Comparison of ENCODE assay signal across 21 cellular contexts in the genomic region with DNA sequence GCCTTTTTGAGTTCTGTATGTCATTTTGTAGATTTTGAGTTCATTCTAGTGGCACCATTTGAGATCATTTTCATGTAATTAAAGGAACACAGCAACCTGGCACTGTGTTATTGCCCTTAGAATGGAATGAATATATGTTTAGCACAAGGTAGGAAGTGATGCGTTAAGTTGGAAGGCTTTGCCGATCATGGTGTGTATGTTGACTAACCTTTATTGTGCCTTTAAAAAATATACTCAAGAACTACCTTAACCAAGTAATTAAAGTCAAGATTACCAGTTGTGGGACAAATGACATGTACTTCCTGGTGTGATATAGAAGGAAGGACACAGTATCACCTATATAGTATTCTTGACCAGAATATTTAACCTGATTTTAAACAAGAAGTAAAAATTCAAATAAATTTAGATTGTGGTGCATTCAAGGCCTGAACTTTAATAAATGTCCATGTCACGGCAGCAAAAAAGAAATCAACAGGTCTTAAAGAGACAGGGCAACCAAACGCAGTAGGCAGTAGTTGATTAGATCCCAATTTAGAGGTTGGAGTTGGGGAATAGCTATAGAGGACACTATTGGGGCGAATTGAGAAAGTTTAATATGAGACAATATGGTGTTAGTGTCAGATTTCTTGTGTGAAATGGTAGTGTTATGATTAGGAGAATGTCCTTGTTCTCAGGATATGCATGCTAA.
A peak's percentile ranks its signal among the peaks of the same experiment; 100 is the strongest.
DNase-seq lines count a peak whose midpoint lies in the region; ATAC-seq, FAIRE-seq and TF ChIP-seq lines count a peak whose summit lies in the region.
"Had no signal": no experiment of that assay in that cellular context is flagged by ENCODE, and none has a peak within 500 bp of the region (broad histone marks: within the 10 kb centered on the region; RNA-seq: fewer than 3 reads in every experiment).

No MANE protein-coding gene starts in this region.

- TF ChIP-seq CTCF in PC-3 (conservative IDR thresholded peaks at IDR 0.05; ENCODE audit: low read depth, low read length) (no peak), K562 (IDR thresholded peaks at IDR 0.05 in 2 of 3, conservative IDR thresholded peaks at IDR 0.05 in 1 of 3; ENCODE audit: insufficient read depth in 2 of 3, low read depth in 1 of 3, low read length in 3 of 3) (no peak)

- no peak for TF ChIP-seq EP300 in K562 (IDR thresholded peaks at IDR 0.05; ENCODE audit: low read length)

- H3K27ac ChIP-seq in PC-3 (ENCODE audit: low read length), result peak overlapping the region; percentile 45
- no peak overlapping the region for H3K27ac ChIP-seq in K562 (ENCODE audit: extremely low read depth, low read depth, low read length)
- H3K27ac ChIP-seq: A549, BLaER1 had no signal

- peak; percentile 78 for FAIRE-seq in H54 (lab: Jason Lieb, UNC)
- no peak for FAIRE-seq in K562 (lab: Jason Lieb, UNC)
- peak; percentile 23 for FAIRE-seq in urothelium cell line (lab: Jason Lieb, UNC)
- FAIRE-seq: D721Med, GM12878 had no signal

- H3K4me1 ChIP-seq in PC-3 (ENCODE audit: insufficient read depth, low read length) (no peaks in the 10 kb centered on the region), K562 (replicated peaks in 1 of 2; ENCODE audit: control insufficient read depth in 2 of 2, insufficient read depth in 2 of 2, low read length in 2 of 2) (no peaks in the 10 kb centered on the region)
- H3K4me1 ChIP-seq: A549, BLaER1 had no signal

- TF ChIP-seq POLR2A in H54 (IDR thresholded peaks at IDR 0.05; ENCODE audit: low read depth, low read length) (no peak), K562 (conservative IDR thresholded peaks at IDR 0.05) (no peak)

- H3K27me3 ChIP-seq in PC-3 (ENCODE audit: low read length) (no peaks in the 10 kb centered on the region), K562 (ENCODE audit: control insufficient read depth in 2 of 2, insufficient read depth in 2 of 2, low read length in 2 of 2) (no peaks in the 10 kb centered on the region)
- H3K27me3 ChIP-seq: BLaER1 had no signal

- H3K9me1 ChIP-seq in K562 (ENCODE audit: control insufficient read depth, insufficient read depth, low read length), result no peaks in the 10 kb centered on the region

- POLR2A ChIA-PET in PC-3 (lab: Charles Lee; ENCODE audit: unreplicated experiment), result no interaction called here
- POLR2A ChIA-PET in K562 (lab: Yijun Ruan, JAX), result interaction anchor here (0.6 kb wide), 1 partner anchor 160 kb away, joined by 3 read pairs; no protein-coding TSS in a partner anchor

- H2AFZ ChIP-seq in PC-3 (ENCODE audit: low read length) (no peak overlapping the region), K562 (ENCODE audit: low read depth, low read length) (no peak overlapping the region)

- H3K9ac ChIP-seq in PC-3 (ENCODE audit: low read length), result 0 out of 2 replicates have a peak overlapping the region, but pooled peaks have one; percentile 1
- no peak overlapping the region for H3K9ac ChIP-seq in K562 (ENCODE audit: insufficient read depth in 1 of 2, low read depth in 2 of 2, low read length in 2 of 2)
- H3K9ac ChIP-seq: BLaER1 had no signal

- H3K9me3 ChIP-seq in PC-3 (ENCODE audit: low read length) (no peaks in the 10 kb centered on the region), K562 (replicated peaks; ENCODE audit: control insufficient read depth, insufficient read depth, low read depth, low read length) (no peaks in the 10 kb centered on the region)
- H3K9me3 ChIP-seq: A549, BLaER1 had no signal

- intact Hi-C loops in PC-3 (cut with micrococcal nuclease) (no loop called here), K562 (cut with micrococcal nuclease) (no loop called here)

- no peak for TF ChIP-seq RAD21 in K562 (CRISPR knock-in tag; conservative IDR thresholded peaks at IDR 0.05 in 1 of 2, IDR thresholded peaks at IDR 0.05 in 1 of 2)

- H3K4me3 ChIP-seq in PC-3 (ENCODE audit: low read length) (no peak overlapping the region), K562 (no peak overlapping the region)
- H3K4me3 ChIP-seq: A549, BLaER1, GM12878 had no signal

- WGBS in K562 (ENCODE audit: insufficient coverage, low coverage, missing lambda C conversion rate), result 94% methylated on average over 5 of the region's 5 CpGs

- no peak overlapping the region for H3K4me2 ChIP-seq in PC-3 (ENCODE audit: low read length)
- H3K4me2 ChIP-seq in K562 (ENCODE audit: insufficient read depth, low read length), result no peak overlapping the region
- H3K4me2 ChIP-seq: A549, BLaER1 had no signal

- DNase-seq in H54 (ENCODE audit: insufficient read length, low spot score) (no peak), PC-3 (no peak), K562 (ENCODE audit: extremely low read depth in 1 of 4, low spot score in 3 of 4) (no peak), urothelium cell line (ENCODE audit: low spot score) (no peak)
- DNase-seq in stimulated activated naive CD4-positive, alpha-beta T cell (lab: John Stamatoyannopoulos, UW), result no peak
- no peak for DNase-seq in stimulated activated CD4-positive, alpha-beta T cell treated with anti-CD3 and anti-CD28 coated beads, Interleukin-2, amount 100 ng/mL, for 24 hours
- DNase-seq: 8988T; CD4-positive, alpha-beta T cell; CD8-positive, alpha-beta memory T cell; DMS 273 treated with DMSO at 0.1 percent for 48 hours; DMS79; EL; GDM1; GOT3; H7; HCEC 1CT had no signal

- no peaks in the 10 kb centered on the region for H3K9me2 ChIP-seq in PC-3 (replicated peaks; ENCODE audit: low read length)

- H3K79me2 ChIP-seq in PC-3 (ENCODE audit: low read length) (no peaks in the 10 kb centered on the region), K562 (ENCODE audit: control insufficient read depth, insufficient read depth, low read length) (no peaks in the 10 kb centered on the region)

- in situ Hi-C loops in K562 (cut with MboI), result no loop called here

- CTCF ChIA-PET in PC-3 (lab: Charles Lee), result no interaction called here
- CTCF ChIA-PET in K562 (lab: Yijun Ruan, JAX; ENCODE audit: low intra/inter-chr PET ratio), result no interaction called here

- H3K36me3 ChIP-seq in PC-3 (ENCODE audit: low read depth, low read length), result peaks cover 29% of the 10 kb centered on the region
- peaks cover 79% of the 10 kb centered on the region for H3K36me3 ChIP-seq in K562 (ENCODE audit: control insufficient read depth, insufficient read depth, low read length)

- H4K20me1 ChIP-seq in PC-3 (ENCODE audit: low read length) (no peaks in the 10 kb centered on the region), K562 (replicated peaks; ENCODE audit: control insufficient read depth, insufficient read depth, low read length) (no peaks in the 10 kb centered on the region)
- H4K20me1 ChIP-seq: BLaER1 had no signal

- ATAC-seq in PC-3 (peak; percentile 70), K562 (no peak), GM21526 (IDR thresholded peaks at IDR 0.05; ENCODE audit: low FRiP score, unreplicated experiment) (no peak)
- ATAC-seq: A549, GM12878 had no signal

- H3F3A ChIP-seq in PC-3 (ENCODE audit: low read length, unreplicated experiment), result no peaks in the 10 kb centered on the region

- BruUV-seq in PC-3 (replicated peaks; lab: Mats Ljungman, UMichigan) (TSS peak; percentile 14), K562 (replicated peaks; lab: Mats Ljungman, UMichigan) (TSS peak; percentile 28)

TF ChIP-seq in K562, 482 proteins besides CTCF, POLR2A, EP300 and RAD21:
- TF ChIP-seq DDX20 (tag; IDR thresholded peaks at IDR 0.05; ENCODE audit: low read depth) (no peak), TBL1XR1 (IDR thresholded peaks at IDR 0.05; ENCODE audit: low read length in 2 of 2) (no peak), SP2 (IDR thresholded peaks at IDR 0.05; ENCODE audit: extremely low read depth, low read depth, low read length, poor library complexity, severe bottlenecking) (no peak)
